ENCODE assay signal across 10 cellular contexts in genomic region chr1:236465959-236466303, GRCh38. TPM values are rescaled to one million over a fixed set of nuclear protein-coding genes. Genes with fewer than 3 reads are reported as not detected.
DNase-seq lines count a peak whose midpoint lies in the region; ATAC-seq, FAIRE-seq and TF ChIP-seq lines count a peak whose summit lies in the region.
"Had no signal": no experiment of that assay in that cellular context is flagged by ENCODE, and none has a peak within 500 bp of the region (broad histone marks: within the 10 kb centered on the region; RNA-seq: fewer than 3 reads in every experiment).

No MANE protein-coding gene starts in this region.

- H3K4me3 Mint-ChIP-seq in activated CD8-positive, alpha-beta T cell treated with anti-CD3 and anti-CD28 coated beads for 36 hours: no peak overlapping the region

- POLR2A ChIA-PET in activated CD8-positive, alpha-beta T cell treated with anti-CD3 and anti-CD28 coated beads for 36 hours (lab: Charles Lee): no interaction called here

- no peak overlapping the region for H3K4ac ChIP-seq in mesendoderm (ENCODE audit: low read depth, low read length)

- TF ChIP-seq POLR2A in GM12892 (IDR thresholded peaks at IDR 0.05; ENCODE audit: low read depth, low read length): no peak

- CTCF ChIA-PET in activated CD8-positive, alpha-beta T cell treated with anti-CD3 and anti-CD28 coated beads for 36 hours (lab: Charles Lee): no interaction called here

- no peak overlapping the region for H3K4me2 ChIP-seq in mesendoderm (ENCODE audit: low read length)

- FAIRE-seq in GM12892 (lab: Jason Lieb, UNC): peak; percentile 82
- FAIRE-seq: K562 had no signal

- H3K56ac ChIP-seq in mesendoderm (ENCODE audit: low read length): no peak overlapping the region

- DNase-seq in GM12892 (ENCODE audit: insufficient read length) (peak; percentile 29), AG08396 (ENCODE audit: low spot score) (no peak), NCI-H345 (lab: John Stamatoyannopoulos, UW) (no peak), mesendoderm (no peak), retina (no peak)
- DNase-seq in activated CD8-positive, alpha-beta T cell treated with anti-CD3 and anti-CD28 coated beads for 36 hours: no peak

- no CpG with 5 or more reads among the region's 5 CpGs for WGBS in mesendoderm (ENCODE audit: extremely low coverage, insufficient coverage, low lambda C conversion rate)

- no peak overlapping the region for H2BK5ac ChIP-seq in mesendoderm (ENCODE audit: low read length)

- H4K8ac ChIP-seq in mesendoderm (ENCODE audit: low read depth, low read length): no peak overlapping the region

- no peaks in the 10 kb centered on the region for H3K36me3 ChIP-seq in mesendoderm (ENCODE audit: control insufficient read depth, insufficient read depth, low read length)

- no peak for TF ChIP-seq CTCF in activated CD8-positive, alpha-beta T cell treated with anti-CD3 and anti-CD28 coated beads for 36 hours (IDR thresholded peaks at IDR 0.05)

- H3K79me1 ChIP-seq in mesendoderm (ENCODE audit: low read length): no peaks in the 10 kb centered on the region

- intact Hi-C loops in activated CD8-positive, alpha-beta T cell treated with anti-CD3 and anti-CD28 coated beads for 36 hours (cut with micrococcal nuclease): no loop called here

- no peaks in the 10 kb centered on the region for H3K4me1 ChIP-seq in mesendoderm (ENCODE audit: control insufficient read depth, low read depth, low read length)

- no peak overlapping the region for H2BK120ac ChIP-seq in mesendoderm (ENCODE audit: low read depth, low read length)

- peak; percentile 95 for ATAC-seq in GM19395 (IDR thresholded peaks at IDR 0.05; ENCODE audit: unreplicated experiment)
- ATAC-seq in HG03066 (IDR thresholded peaks at IDR 0.05; ENCODE audit: low read depth, unreplicated experiment): peak; percentile 92
- peak; percentile 42 for ATAC-seq in activated CD8-positive, alpha-beta T cell treated with anti-CD3 and anti-CD28 coated beads for 36 hours
- ATAC-seq: K562, left lobe of liver had no signal

- H2BK15ac ChIP-seq in mesendoderm (replicated peaks; ENCODE audit: low read depth): no peak overlapping the region

- no peak overlapping the region for H3K4me3 ChIP-seq in mesendoderm (ENCODE audit: low read length)
- H3K4me3 ChIP-seq: K562 had no signal

- no peaks in the 10 kb centered on the region for H3K36me3 Mint-ChIP-seq in activated CD8-positive, alpha-beta T cell treated with anti-CD3 and anti-CD28 coated beads for 36 hours (ENCODE audit: low read depth)

- no peak overlapping the region for H3K9ac ChIP-seq in mesendoderm (ENCODE audit: low read length)

- H3K18ac ChIP-seq in mesendoderm (ENCODE audit: low read length): no peak overlapping the region

- H3K27me3 Mint-ChIP-seq in activated CD8-positive, alpha-beta T cell treated with anti-CD3 and anti-CD28 coated beads for 36 hours: peaks cover 39% of the 10 kb centered on the region

- no peaks in the 10 kb centered on the region for H3K27me3 ChIP-seq in mesendoderm (ENCODE audit: insufficient read depth, low read length, poor library complexity)

- H3K9me3 Mint-ChIP-seq in activated CD8-positive, alpha-beta T cell treated with anti-CD3 and anti-CD28 coated beads for 36 hours: no peaks in the 10 kb centered on the region

- no peaks in the 10 kb centered on the region for H3K79me2 ChIP-seq in mesendoderm (ENCODE audit: control insufficient read depth, insufficient read depth, low read length)

- H3K23ac ChIP-seq in mesendoderm (ENCODE audit: low read length): no peak overlapping the region

- H3K27ac Mint-ChIP-seq in activated CD8-positive, alpha-beta T cell treated with anti-CD3 and anti-CD28 coated beads for 36 hours: no peak overlapping the region

- no peak overlapping the region for H2AK5ac ChIP-seq in mesendoderm (ENCODE audit: low read length)

- H3K27ac ChIP-seq in mesendoderm (ENCODE audit: low read depth, low read length): no peak overlapping the region

- H4K5ac ChIP-seq in mesendoderm (ENCODE audit: low read length): no peak overlapping the region

- peaks cover 21% of the 10 kb centered on the region for H3K4me1 Mint-ChIP-seq in activated CD8-positive, alpha-beta T cell treated with anti-CD3 and anti-CD28 coated beads for 36 hours (ENCODE audit: low read depth)

RNA-seq across cellular contexts. Expression of gene LGALS8, which starts 57.9 kb away (rescaled TPM):
- 51.8 TPM for polyA plus RNA-seq in GM12892 (2012; ENCODE audit: missing spikeins)
- 10 to 100 TPM; 87.3 to 89.3 TPM for total RNA-seq in activated CD8-positive, alpha-beta T cell treated with anti-CD3 and anti-CD28 coated beads for 36 hours
- 7.7 TPM for polyA plus RNA-seq in mesendoderm (2013, experiment 1 of 2)
- 7.9 TPM for polyA plus RNA-seq in mesendoderm (2013, experiment 2 of 2)

Comparison
In these comparisons a context has a peak if more than half of its experiments do, and no peak if none do; other contexts are left out.
1. ATAC-seq: peak in every context shown above with its lines; median percentile 95 in GM19395; 92 in HG03066; 42 in activated CD8-positive, alpha-beta T cell treated with anti-CD3 and anti-CD28 coated beads for 36 hours.